12 cellular contexts compared by ENCODE assay signal in the genomic region with DNA sequence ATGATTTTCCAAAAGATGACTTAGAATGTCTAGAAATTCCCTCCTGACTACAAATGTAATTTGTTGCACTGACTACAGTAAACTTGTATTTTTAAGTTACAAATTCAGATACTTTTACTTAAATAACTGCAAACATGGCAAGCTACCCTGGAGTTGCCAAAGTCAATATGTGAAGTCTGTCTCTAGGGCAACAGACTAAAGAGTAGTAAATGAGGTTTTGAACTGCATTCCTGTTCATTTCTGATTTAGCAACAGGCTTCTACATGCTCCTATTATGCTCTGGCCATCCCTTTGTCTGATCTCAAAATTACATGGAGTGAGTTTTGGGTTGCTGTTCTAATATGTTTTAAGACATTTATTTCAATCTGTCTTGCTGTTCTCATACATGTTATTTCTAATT. TPM values are rescaled to one million over a fixed set of nuclear protein-coding genes. Genes with fewer than 3 reads are reported as not detected.
A peak's percentile ranks its signal among the peaks of the same experiment; 100 is the strongest.
DNase-seq lines count a peak whose midpoint lies in the region; ATAC-seq and TF ChIP-seq lines count a peak whose summit lies in the region.
"Had no signal": no experiment of that assay in that cellular context is flagged by ENCODE, and none has a peak within 500 bp of the region (broad histone marks: within the 10 kb centered on the region; RNA-seq: fewer than 3 reads in every experiment).

No MANE protein-coding gene starts in this region.

- ATAC-seq in GM23338, result no peak
- ATAC-seq in HG02623 (IDR thresholded peaks at IDR 0.05; ENCODE audit: unreplicated experiment), result no peak
- ATAC-seq in HG03520 (IDR thresholded peaks at IDR 0.05; ENCODE audit: unreplicated experiment), result no peak

- H3K27ac Mint-ChIP-seq in GM23338 (peak overlapping the region; percentile 95), osteocyte (ENCODE audit: unreplicated experiment) (peak overlapping the region; percentile 94)

- H2AFZ ChIP-seq in GM23338, result no peak overlapping the region

- peaks cover 94% of the 10 kb centered on the region for H3K79me2 ChIP-seq in GM23338 (replicated peaks; ENCODE audit: insufficient read depth)

- H3K4me2 ChIP-seq in GM23338, result peak overlapping the region; percentile 63

- H3K27ac ChIP-seq in GM23338 (ENCODE audit: low read depth), result no peak overlapping the region

- H4K20me1 ChIP-seq in GM23338 (replicated peaks; ENCODE audit: insufficient read depth), result no peaks in the 10 kb centered on the region

- peak overlapping the region; percentile 8; the same call in 1 of the 2 replicates for H3K4me3 ChIP-seq in GM23338
- no peak overlapping the region for H3K4me3 ChIP-seq in fibroblast of the aortic adventitia (ENCODE audit: low read depth, low read length)

- H3K27me3 Mint-ChIP-seq in GM23338 (ENCODE audit: insufficient read depth, low read depth, poor library complexity) (peaks cover 4% of the 10 kb centered on the region), osteocyte (ENCODE audit: unreplicated experiment) (no peaks in the 10 kb centered on the region)

- peaks cover 36% of the 10 kb centered on the region for H3K4me1 Mint-ChIP-seq in GM23338
- H3K4me1 Mint-ChIP-seq in osteocyte (ENCODE audit: unreplicated experiment), result peaks cover 80% of the 10 kb centered on the region
- H3K4me1 Mint-ChIP-seq: central memory CD8-positive, alpha-beta T cell had no signal

- no peaks in the 10 kb centered on the region for H3K9me2 ChIP-seq in GM23338 (ENCODE audit: insufficient read depth)

- no peaks in the 10 kb centered on the region for H3F3A ChIP-seq in GM23338 (replicated peaks; ENCODE audit: low read depth)

- H3K36me3 ChIP-seq in GM23338 (ENCODE audit: insufficient read depth), result no peaks in the 10 kb centered on the region

- TF ChIP-seq CTCF in GM23338 (conservative IDR thresholded peaks at IDR 0.05; ENCODE audit: low read depth in 2 of 2) (no peak), fibroblast of the aortic adventitia (IDR thresholded peaks at IDR 0.05; ENCODE audit: insufficient read depth, low read length) (no peak), osteocyte (IDR thresholded peaks at IDR 0.05) (no peak)

- H3K27me3 ChIP-seq in GM23338 (ENCODE audit: insufficient read depth), result no peaks in the 10 kb centered on the region

- DNase-seq in GM23338 (ENCODE audit: low spot score) (no peak), amniotic epithelial cell (ENCODE audit: low read depth) (peak; percentile 54), fibroblast of the aortic adventitia (ENCODE audit: low read depth) (peak; percentile 80), osteocyte (ENCODE audit: extremely low spot score, unreplicated experiment) (no peak), NCI-H2081 (lab: John Stamatoyannopoulos, UW) (no peak), RPMI8226 (no peak)
- DNase-seq: hippocampal formation; NCI-H1930; stimulated activated CD4-positive, alpha-beta T cell treated with anti-CD3 and anti-CD28 coated beads, Interleukin-2, amount 100 ng/mL, for 24 hours had no signal

- peaks cover 24% of the 10 kb centered on the region for H3K4me1 ChIP-seq in GM23338 (ENCODE audit: insufficient read depth)

- H3K9me3 Mint-ChIP-seq in GM23338 (no peaks in the 10 kb centered on the region), osteocyte (ENCODE audit: unreplicated experiment) (no peaks in the 10 kb centered on the region)
- H3K9me3 Mint-ChIP-seq: central memory CD8-positive, alpha-beta T cell had no signal

- H3K36me3 Mint-ChIP-seq in GM23338 (ENCODE audit: low read depth), result peaks cover 10% of the 10 kb centered on the region
- peaks cover 14% of the 10 kb centered on the region for H3K36me3 Mint-ChIP-seq in osteocyte (ENCODE audit: unreplicated experiment)

- H3K4me3 Mint-ChIP-seq in GM23338 (peak overlapping the region; percentile 46; the same call in 2 of the 3 replicates), osteocyte (ENCODE audit: unreplicated experiment) (no peak overlapping the region)
- H3K4me3 Mint-ChIP-seq: central memory CD8-positive, alpha-beta T cell had no signal

TF ChIP-seq in GM23338, 12 proteins besides CTCF, POLR2A, EP300 and RAD21 (continues in another document):
- TF ChIP-seq EZH2 (IDR thresholded peaks at IDR 0.05; ENCODE audit: low read depth, unreplicated experiment) (no peak), ZNF114 (CRISPR knock-in tag; IDR thresholded peaks at IDR 0.05) (no peak), CREB1 (CRISPR knock-in tag; IDR thresholded peaks at IDR 0.05; ENCODE audit: low read depth) (no peak), JUNB (IDR thresholded peaks at IDR 0.05; ENCODE audit: unreplicated experiment) (no peak)
- TF ChIP-seq, protein P1, sequence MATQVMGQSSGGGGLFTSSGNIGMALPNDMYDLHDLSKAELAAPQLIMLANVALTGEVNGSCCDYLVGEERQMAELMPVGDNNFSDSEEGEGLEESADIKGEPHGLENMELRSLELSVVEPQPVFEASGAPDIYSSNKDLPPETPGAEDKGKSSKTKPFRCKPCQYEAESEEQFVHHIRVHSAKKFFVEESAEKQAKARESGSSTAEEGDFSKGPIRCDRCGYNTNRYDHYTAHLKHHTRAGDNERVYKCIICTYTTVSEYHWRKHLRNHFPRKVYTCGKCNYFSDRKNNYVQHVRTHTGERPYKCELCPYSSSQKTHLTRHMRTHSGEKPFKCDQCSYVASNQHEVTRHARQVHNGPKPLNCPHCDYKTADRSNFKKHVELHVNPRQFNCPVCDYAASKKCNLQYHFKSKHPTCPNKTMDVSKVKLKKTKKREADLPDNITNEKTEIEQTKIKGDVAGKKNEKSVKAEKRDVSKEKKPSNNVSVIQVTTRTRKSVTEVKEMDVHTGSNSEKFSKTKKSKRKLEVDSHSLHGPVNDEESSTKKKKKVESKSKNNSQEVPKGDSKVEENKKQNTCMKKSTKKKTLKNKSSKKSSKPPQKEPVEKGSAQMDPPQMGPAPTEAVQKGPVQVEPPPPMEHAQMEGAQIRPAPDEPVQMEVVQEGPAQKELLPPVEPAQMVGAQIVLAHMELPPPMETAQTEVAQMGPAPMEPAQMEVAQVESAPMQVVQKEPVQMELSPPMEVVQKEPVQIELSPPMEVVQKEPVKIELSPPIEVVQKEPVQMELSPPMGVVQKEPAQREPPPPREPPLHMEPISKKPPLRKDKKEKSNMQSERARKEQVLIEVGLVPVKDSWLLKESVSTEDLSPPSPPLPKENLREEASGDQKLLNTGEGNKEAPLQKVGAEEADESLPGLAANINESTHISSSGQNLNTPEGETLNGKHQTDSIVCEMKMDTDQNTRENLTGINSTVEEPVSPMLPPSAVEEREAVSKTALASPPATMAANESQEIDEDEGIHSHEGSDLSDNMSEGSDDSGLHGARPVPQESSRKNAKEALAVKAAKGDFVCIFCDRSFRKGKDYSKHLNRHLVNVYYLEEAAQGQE (IDR thresholded peaks at IDR 0.05; ENCODE audit: unreplicated experiment), result no peak

RNA-seq across cellular contexts. Expression of gene SH3RF1, which starts 26.9 kb away (rescaled TPM):
- total RNA-seq in GM23338 (2014; rRNA removed; shearing (Covaris generic)), result 12.4 and 22.9 TPM in 2 replicates
- polyA plus RNA-seq in GM23338 (2016; fragmentation: Nextera tagmentation; extraction: Ambion mirVana), result 6.2 and 7.8 TPM in 2 replicates
- total RNA-seq in fibroblast of the aortic adventitia (ENCODE audit: low replicate concordance) (47.5 and 57.8 TPM in 2 replicates), osteocyte (27.6 and 31.8 TPM in 2 replicates)

Comparison
In these comparisons a context has a peak if more than half of its experiments do, and no peak if none do; other contexts are left out.
1. DNase-seq: peak in amniotic epithelial cell (single experiment) and fibroblast of the aortic adventitia (single experiment); none in GM23338 (single experiment), osteocyte (single experiment), NCI-H2081 (0 of 2) and RPMI8226 (single experiment).